Comparison of ENCODE assay signal across 2 cellular contexts in the genomic region with DNA sequence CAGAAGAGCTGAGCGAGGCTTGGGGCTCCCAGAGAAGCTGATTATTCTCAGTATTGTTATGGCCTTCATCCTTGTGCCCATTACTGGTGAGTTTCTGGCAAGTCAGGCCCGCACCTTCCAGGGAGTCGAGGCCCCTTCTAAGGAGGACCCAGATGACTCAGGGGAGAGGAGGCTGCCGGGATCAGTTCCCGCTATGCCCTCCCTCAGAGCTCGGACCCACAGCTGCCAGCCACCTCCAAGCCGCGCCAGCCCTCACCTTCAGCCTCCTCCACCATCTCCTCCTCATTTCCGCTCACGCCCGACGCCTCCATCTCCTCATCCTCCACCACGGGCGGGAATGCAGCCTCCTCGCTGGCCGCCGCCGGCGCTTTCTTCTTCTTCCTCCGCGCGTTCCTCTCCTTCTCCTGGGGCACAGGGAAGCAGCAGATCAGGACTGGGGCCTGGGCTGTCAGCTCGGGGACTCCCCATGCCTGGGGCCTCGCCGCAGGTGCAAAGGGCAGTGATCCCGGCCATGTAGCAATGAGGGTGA.
TF ChIP-seq lines count a peak whose summit lies in the region.

No MANE protein-coding gene starts in this region.

TF ChIP-seq in SK-N-SH, 30 proteins besides CTCF, POLR2A, EP300 and RAD21 (continued from another document):
- TF ChIP-seq, protein P1, sequence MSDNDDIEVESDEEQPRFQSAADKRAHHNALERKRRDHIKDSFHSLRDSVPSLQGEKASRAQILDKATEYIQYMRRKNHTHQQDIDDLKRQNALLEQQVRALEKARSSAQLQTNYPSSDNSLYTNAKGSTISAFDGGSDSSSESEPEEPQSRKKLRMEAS (IDR thresholded peaks at IDR 0.05; ENCODE audit: low read depth): no peak
- TF ChIP-seq SIN3A (IDR thresholded peaks at IDR 0.05; ENCODE audit: borderline replicate concordance, low read depth, low read length): no peak
- TF ChIP-seq, protein P2, sequence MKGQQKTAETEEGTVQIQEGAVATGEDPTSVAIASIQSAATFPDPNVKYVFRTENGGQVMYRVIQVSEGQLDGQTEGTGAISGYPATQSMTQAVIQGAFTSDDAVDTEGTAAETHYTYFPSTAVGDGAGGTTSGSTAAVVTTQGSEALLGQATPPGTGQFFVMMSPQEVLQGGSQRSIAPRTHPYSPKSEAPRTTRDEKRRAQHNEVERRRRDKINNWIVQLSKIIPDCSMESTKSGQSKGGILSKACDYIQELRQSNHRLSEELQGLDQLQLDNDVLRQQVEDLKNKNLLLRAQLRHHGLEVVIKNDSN (IDR thresholded peaks at IDR 0.05; ENCODE audit: borderline replicate concordance, low read depth): no peak
- TF ChIP-seq RXRA (IDR thresholded peaks at IDR 0.05; ENCODE audit: borderline replicate concordance, low read depth): no peak
- no peak for TF ChIP-seq JUND (IDR thresholded peaks at IDR 0.05)
- TF ChIP-seq YY1 (IDR thresholded peaks at IDR 0.05; ENCODE audit: low read depth): no peak
- no peak for TF ChIP-seq EZH2phosphoT487 (IDR thresholded peaks at IDR 0.05; ENCODE audit: borderline replicate concordance, low read depth)
- TF ChIP-seq TCF12 (IDR thresholded peaks at IDR 0.05): no peak
- no peak for TF ChIP-seq CHD2 (IDR thresholded peaks at IDR 0.05; ENCODE audit: low read length, partially characterized antibody)
- TF ChIP-seq SMC3 (IDR thresholded peaks at IDR 0.05; ENCODE audit: low read depth, low read length): no peak
- TF ChIP-seq TEAD4 (IDR thresholded peaks at IDR 0.05; ENCODE audit: borderline replicate concordance, insufficient read depth): no peak
- no peak for TF ChIP-seq FOSL2 (IDR thresholded peaks at IDR 0.05; ENCODE audit: borderline replicate concordance, low read depth)

TF ChIP-seq in SK-N-SH treated with all-trans-retinoic acid at 6 μM for 48 hours, 23 proteins besides CTCF, POLR2A, EP300 and RAD21 (continued from another document):
- TF ChIP-seq, protein P3, sequence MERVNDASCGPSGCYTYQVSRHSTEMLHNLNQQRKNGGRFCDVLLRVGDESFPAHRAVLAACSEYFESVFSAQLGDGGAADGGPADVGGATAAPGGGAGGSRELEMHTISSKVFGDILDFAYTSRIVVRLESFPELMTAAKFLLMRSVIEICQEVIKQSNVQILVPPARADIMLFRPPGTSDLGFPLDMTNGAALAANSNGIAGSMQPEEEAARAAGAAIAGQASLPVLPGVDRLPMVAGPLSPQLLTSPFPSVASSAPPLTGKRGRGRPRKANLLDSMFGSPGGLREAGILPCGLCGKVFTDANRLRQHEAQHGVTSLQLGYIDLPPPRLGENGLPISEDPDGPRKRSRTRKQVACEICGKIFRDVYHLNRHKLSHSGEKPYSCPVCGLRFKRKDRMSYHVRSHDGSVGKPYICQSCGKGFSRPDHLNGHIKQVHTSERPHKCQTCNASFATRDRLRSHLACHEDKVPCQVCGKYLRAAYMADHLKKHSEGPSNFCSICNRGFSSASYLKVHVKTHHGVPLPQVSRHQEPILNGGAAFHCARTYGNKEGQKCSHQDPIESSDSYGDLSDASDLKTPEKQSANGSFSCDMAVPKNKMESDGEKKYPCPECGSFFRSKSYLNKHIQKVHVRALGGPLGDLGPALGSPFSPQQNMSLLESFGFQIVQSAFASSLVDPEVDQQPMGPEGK (CRISPR knock-in tag; IDR thresholded peaks at IDR 0.05; ENCODE audit: borderline replicate concordance): no peak
- TF ChIP-seq, protein P4, sequence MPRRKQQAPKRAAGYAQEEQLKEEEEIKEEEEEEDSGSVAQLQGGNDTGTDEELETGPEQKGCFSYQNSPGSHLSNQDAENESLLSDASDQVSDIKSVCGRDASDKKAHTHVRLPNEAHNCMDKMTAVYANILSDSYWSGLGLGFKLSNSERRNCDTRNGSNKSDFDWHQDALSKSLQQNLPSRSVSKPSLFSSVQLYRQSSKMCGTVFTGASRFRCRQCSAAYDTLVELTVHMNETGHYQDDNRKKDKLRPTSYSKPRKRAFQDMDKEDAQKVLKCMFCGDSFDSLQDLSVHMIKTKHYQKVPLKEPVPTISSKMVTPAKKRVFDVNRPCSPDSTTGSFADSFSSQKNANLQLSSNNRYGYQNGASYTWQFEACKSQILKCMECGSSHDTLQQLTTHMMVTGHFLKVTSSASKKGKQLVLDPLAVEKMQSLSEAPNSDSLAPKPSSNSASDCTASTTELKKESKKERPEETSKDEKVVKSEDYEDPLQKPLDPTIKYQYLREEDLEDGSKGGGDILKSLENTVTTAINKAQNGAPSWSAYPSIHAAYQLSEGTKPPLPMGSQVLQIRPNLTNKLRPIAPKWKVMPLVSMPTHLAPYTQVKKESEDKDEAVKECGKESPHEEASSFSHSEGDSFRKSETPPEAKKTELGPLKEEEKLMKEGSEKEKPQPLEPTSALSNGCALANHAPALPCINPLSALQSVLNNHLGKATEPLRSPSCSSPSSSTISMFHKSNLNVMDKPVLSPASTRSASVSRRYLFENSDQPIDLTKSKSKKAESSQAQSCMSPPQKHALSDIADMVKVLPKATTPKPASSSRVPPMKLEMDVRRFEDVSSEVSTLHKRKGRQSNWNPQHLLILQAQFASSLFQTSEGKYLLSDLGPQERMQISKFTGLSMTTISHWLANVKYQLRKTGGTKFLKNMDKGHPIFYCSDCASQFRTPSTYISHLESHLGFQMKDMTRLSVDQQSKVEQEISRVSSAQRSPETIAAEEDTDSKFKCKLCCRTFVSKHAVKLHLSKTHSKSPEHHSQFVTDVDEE (CRISPR knock-in tag; IDR thresholded peaks at IDR 0.05): no peak
- TF ChIP-seq RARB (CRISPR knock-in tag; IDR thresholded peaks at IDR 0.05) (no peak), ZNF565 (CRISPR knock-in tag; conservative IDR thresholded peaks at IDR 0.05; ENCODE audit: low read depth) (no peak), SNAI2 (CRISPR knock-in tag; IDR thresholded peaks at IDR 0.05) (no peak), GLIS3 (CRISPR knock-in tag; IDR thresholded peaks at IDR 0.05) (no peak), BACH2 (CRISPR knock-in tag; IDR thresholded peaks at IDR 0.05; ENCODE audit: borderline replicate concordance) (no peak), TCF4 (CRISPR knock-in tag; IDR thresholded peaks at IDR 0.05; ENCODE audit: borderline replicate concordance) (no peak), ZC3H10 (CRISPR knock-in tag; IDR thresholded peaks at IDR 0.05) (no peak), TOX (CRISPR knock-in tag; IDR thresholded peaks at IDR 0.05; ENCODE audit: borderline replicate concordance) (no peak)
- TF ChIP-seq, protein P5, sequence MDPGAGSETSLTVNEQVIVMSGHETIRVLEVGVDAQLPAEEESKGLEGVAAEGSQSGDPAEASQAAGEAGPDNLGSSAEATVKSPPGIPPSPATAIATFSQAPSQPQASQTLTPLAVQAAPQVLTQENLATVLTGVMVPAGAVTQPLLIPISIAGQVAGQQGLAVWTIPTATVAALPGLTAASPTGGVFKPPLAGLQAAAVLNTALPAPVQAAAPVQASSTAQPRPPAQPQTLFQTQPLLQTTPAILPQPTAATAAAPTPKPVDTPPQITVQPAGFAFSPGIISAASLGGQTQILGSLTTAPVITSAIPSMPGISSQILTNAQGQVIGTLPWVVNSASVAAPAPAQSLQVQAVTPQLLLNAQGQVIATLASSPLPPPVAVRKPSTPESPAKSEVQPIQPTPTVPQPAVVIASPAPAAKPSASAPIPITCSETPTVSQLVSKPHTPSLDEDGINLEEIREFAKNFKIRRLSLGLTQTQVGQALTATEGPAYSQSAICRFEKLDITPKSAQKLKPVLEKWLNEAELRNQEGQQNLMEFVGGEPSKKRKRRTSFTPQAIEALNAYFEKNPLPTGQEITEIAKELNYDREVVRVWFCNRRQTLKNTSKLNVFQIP (CRISPR knock-in tag; IDR thresholded peaks at IDR 0.05; ENCODE audit: borderline replicate concordance, low read depth): no peak
TF ChIP-seq in SK-N-SH treated with all-trans-retinoic acid at 6 μM for 48 hours: peak in this region for 0.
